Comparison of ENCODE assay signal across 18 cellular contexts in genomic region chr2:207783514-207783913, GRCh38. TPM values are rescaled to one million over a fixed set of nuclear protein-coding genes. Genes with fewer than 3 reads are reported as not detected.
DNase-seq lines count a peak whose midpoint lies in the region; ATAC-seq and TF ChIP-seq lines count a peak whose summit lies in the region.
"Had no signal": no experiment of that assay in that cellular context is flagged by ENCODE, and none has a peak within 500 bp of the region (broad histone marks: within the 10 kb centered on the region; RNA-seq: fewer than 3 reads in every experiment).

No MANE protein-coding gene starts in this region.

- intact Hi-C loops in Caco-2 (cut with micrococcal nuclease; ENCODE audit: unreplicated experiment) (no loop called here), gastrocnemius medialis (cut with DNase I; ENCODE audit: low total_unique reads) (no loop called here)

- H4K20me1 ChIP-seq in hepatocyte (ENCODE audit: insufficient read depth, poor library complexity, severe bottlenecking) = no peaks in the 10 kb centered on the region
- H4K20me1 ChIP-seq: BLaER1 treated with 17β-estradiol and CSF1 and Interleukin-3, amounts not matched to agents 10 nM and 100 nM had no signal

- no peak overlapping the region for H2AFZ ChIP-seq in hepatocyte

- H3K9me3 ChIP-seq in Caco-2 (no peaks in the 10 kb centered on the region), hepatocyte (ENCODE audit: low read depth) (no peaks in the 10 kb centered on the region), gastrocnemius medialis (no peaks in the 10 kb centered on the region)
- H3K9me3 ChIP-seq: BE2C; BLaER1 treated with 17β-estradiol and CSF1 and Interleukin-3, amounts not matched to agents 10 nM and 100 nM had no signal

- TF ChIP-seq POLR2A in gastrocnemius medialis (IDR thresholded peaks at IDR 0.05) = no peak

- no peaks in the 10 kb centered on the region for H3K9me2 ChIP-seq in hepatocyte (replicated peaks; ENCODE audit: insufficient read depth)

- no peak for DNase-seq in Caco-2
- no peak for DNase-seq in hepatocyte (ENCODE audit: low spot score)
- DNase-seq in AG08396 (ENCODE audit: low spot score) = no peak
- DNase-seq in NCI-H2227 treated with DMSO at 0.1 percent for 48 hours (lab: John Stamatoyannopoulos, UW) = no peak
- no peak for DNase-seq in gastrocnemius medialis
- DNase-seq: AML-193; BE2C; Calu3; CD4-positive, alpha-beta T cell; CD8-positive, alpha-beta memory T cell; DMS79 treated with DMSO at 0.1 percent for 48 hours; GF-D8; H9 had no signal

- H3K36me3 ChIP-seq in Caco-2 (ENCODE audit: control insufficient read depth, insufficient read depth, low read length) (no peaks in the 10 kb centered on the region), hepatocyte (replicated peaks; ENCODE audit: insufficient read depth, low read depth) (no peaks in the 10 kb centered on the region), gastrocnemius medialis (no peaks in the 10 kb centered on the region)
- H3K36me3 ChIP-seq: BE2C; BLaER1 treated with 17β-estradiol and CSF1 and Interleukin-3, amounts not matched to agents 10 nM and 100 nM had no signal

- in situ Hi-C loops in gastrocnemius medialis (cut with MboI; ENCODE audit: low sequenced_read_pairs in 4 of 4) = no loop called here

- no peaks in the 10 kb centered on the region for H3K27me3 ChIP-seq in Caco-2 (replicated peaks; ENCODE audit: control insufficient read depth, insufficient read depth, low read length)
- no peaks in the 10 kb centered on the region for H3K27me3 ChIP-seq in hepatocyte
- no peaks in the 10 kb centered on the region for H3K27me3 ChIP-seq in gastrocnemius medialis
- H3K27me3 ChIP-seq: BE2C; BLaER1 treated with 17β-estradiol and CSF1 and Interleukin-3, amounts not matched to agents 10 nM and 100 nM had no signal

- no peak overlapping the region for H3K4me2 ChIP-seq in hepatocyte
- H3K4me2 ChIP-seq: GM23338 had no signal

- H3K79me2 ChIP-seq in hepatocyte = no peaks in the 10 kb centered on the region

- H3K36me3 Mint-ChIP-seq in Caco-2 (ENCODE audit: insufficient read depth, unreplicated experiment) = no peaks in the 10 kb centered on the region
- H3K36me3 Mint-ChIP-seq: CD14-positive monocyte; CD8-positive, alpha-beta memory T cell had no signal

- CTCF ChIA-PET in Caco-2 (lab: Charles Lee) = interaction anchor here (1.0 to 1.6 kb wide), 2 partner anchors 8 to 257 kb away, joined by 3 to 5 read pairs; no protein-coding TSS in a partner anchor

- no peak overlapping the region for H3K4me3 Mint-ChIP-seq in Caco-2 (ENCODE audit: unreplicated experiment)
- H3K4me3 Mint-ChIP-seq: CD14-positive monocyte; CD4-positive, alpha-beta T cell; CD8-positive, alpha-beta memory T cell; GM23338; H9 had no signal

- H3K4me1 ChIP-seq in Caco-2 = peaks cover 65% of the 10 kb centered on the region
- H3K4me1 ChIP-seq in hepatocyte (ENCODE audit: insufficient read depth) = peaks cover 19% of the 10 kb centered on the region
- H3K4me1 ChIP-seq in gastrocnemius medialis = no peaks in the 10 kb centered on the region
- H3K4me1 ChIP-seq: BE2C had no signal

- H3K4me1 Mint-ChIP-seq in Caco-2 (ENCODE audit: low read depth, unreplicated experiment) = peaks cover 53% of the 10 kb centered on the region

- POLR2A ChIA-PET in Caco-2 (lab: Charles Lee) = interaction anchor here (0.7 to 0.9 kb wide), 3 partner anchors 13 to 159 kb away, joined by 3 to 5 read pairs (median 3); partner anchors contain the start of genes CCNYL1 and METTL21A

- WGBS in hepatocyte (ENCODE audit: low lambda C conversion rate, missing lambda C conversion rate) = 85% methylated on average over 2 of the region's 2 CpGs

- no TSS peak for BruUV-seq in Caco-2 (replicated peaks; lab: Mats Ljungman, UMichigan)

- no peaks in the 10 kb centered on the region for H3K27me3 Mint-ChIP-seq in Caco-2 (ENCODE audit: insufficient read depth, unreplicated experiment)
- H3K27me3 Mint-ChIP-seq: CD4-positive, alpha-beta T cell had no signal

- peak overlapping the region; percentile 42 for H3K27ac Mint-ChIP-seq in Caco-2 (ENCODE audit: unreplicated experiment)
- H3K27ac Mint-ChIP-seq: CD4-positive, alpha-beta T cell; GM23338; H9 had no signal

- TF ChIP-seq CTCF in Caco-2 (IDR thresholded peaks at IDR 0.05; ENCODE audit: insufficient read depth in 1 of 2, low read depth in 1 of 2, low read length in 1 of 2, severe bottlenecking in 1 of 2, unreplicated experiment in 1 of 2) (no peak), hepatocyte (IDR thresholded peaks at IDR 0.05; ENCODE audit: poor library complexity) (no peak), gastrocnemius medialis (IDR thresholded peaks at IDR 0.05 in 4 of 5, conservative IDR thresholded peaks at IDR 0.05 in 1 of 5) (no peak)

- H3K9me3 Mint-ChIP-seq in Caco-2 (ENCODE audit: unreplicated experiment) = peaks cover 7% of the 10 kb centered on the region
- H3K9me3 Mint-ChIP-seq: CD4-positive, alpha-beta T cell; CD8-positive, alpha-beta memory T cell; GM23338 had no signal

- H3K27ac ChIP-seq in hepatocyte (peak overlapping the region; percentile 41), gastrocnemius medialis (no peak overlapping the region)

- peak; percentile 56 for ATAC-seq in HG02852 (IDR thresholded peaks at IDR 0.05; ENCODE audit: unreplicated experiment)
- no peak for ATAC-seq in gastrocnemius medialis
- ATAC-seq: HCT116 had no signal

- H3K4me3 ChIP-seq in Caco-2 (ENCODE audit: low read depth, low read length) (no peak overlapping the region), hepatocyte (no peak overlapping the region), gastrocnemius medialis (no peak overlapping the region)
- H3K4me3 ChIP-seq: BLaER1 treated with 17β-estradiol and CSF1 and Interleukin-3, amounts not matched to agents 10 nM and 100 nM; GM23338 had no signal

RNA-seq across cellular contexts. Expression of gene FZD5, which starts 13.8 kb away (rescaled TPM):
- total RNA-seq in Caco-2 (2022) (59.1 and 61.4 TPM in 2 replicates), hepatocyte (43.3 and 47.2 TPM in 2 replicates), gastrocnemius medialis (1 to 10 TPM; 3.0 to 4.8 (median 3.4) TPM)
- 14.4 and 16.8 TPM in 2 replicates for polyA plus RNA-seq in hepatocyte
